10 cellular contexts compared by ENCODE assay signal in the genomic region with DNA sequence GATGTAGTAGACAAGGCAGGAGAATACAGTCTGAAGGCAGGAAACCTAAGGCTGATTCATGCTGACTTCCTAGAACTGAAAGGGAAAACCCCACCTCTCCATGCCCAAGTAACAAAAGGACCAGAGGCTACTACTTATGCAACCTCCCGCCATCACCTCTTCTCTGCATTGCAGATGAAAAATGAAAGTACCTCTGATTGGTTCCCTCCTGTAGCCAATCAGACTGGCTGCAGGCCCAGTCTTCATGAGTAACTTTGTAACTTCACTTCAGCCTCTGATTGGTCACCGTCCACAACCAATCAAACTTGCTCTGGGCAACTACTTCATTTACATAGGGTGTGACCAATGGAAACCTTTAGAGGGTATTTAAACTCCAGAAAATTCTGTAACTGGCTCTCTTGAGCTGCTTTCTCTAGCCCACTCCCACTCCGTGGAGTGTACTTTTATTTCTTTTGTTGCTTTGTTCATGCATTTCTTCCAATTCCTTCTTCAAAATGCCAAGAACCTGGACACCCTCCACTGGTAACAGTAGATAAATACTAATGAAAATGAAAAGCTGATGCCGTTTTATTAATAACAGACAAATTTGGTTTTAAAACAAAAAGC. TPM values are rescaled to one million over a fixed set of nuclear protein-coding genes. Genes with fewer than 3 reads are reported as not detected.
A peak's percentile ranks its signal among the peaks of the same experiment; 100 is the strongest.
DNase-seq lines count a peak whose midpoint lies in the region; ATAC-seq, FAIRE-seq and TF ChIP-seq lines count a peak whose summit lies in the region.
"Had no signal": no experiment of that assay in that cellular context is flagged by ENCODE, and none has a peak within 500 bp of the region (broad histone marks: within the 10 kb centered on the region; RNA-seq: fewer than 3 reads in every experiment).

No MANE protein-coding gene starts in this region.

- H3K36me3 Mint-ChIP-seq in T-helper 2 cell treated with Interferon-gamma antibody and Interleukin-4, amounts not matched to agents 5 μg/mL and 100 μg/mL, for 36 hours (ENCODE audit: low read depth), result no peaks in the 10 kb centered on the region

- FAIRE-seq in H54 (lab: Jason Lieb, UNC), result peak; percentile 77

- no peaks in the 10 kb centered on the region for H3K9me3 Mint-ChIP-seq in T-helper 2 cell treated with Interferon-gamma antibody and Interleukin-4, amounts not matched to agents 5 μg/mL and 100 μg/mL, for 36 hours

- no peak overlapping the region for H3K27ac Mint-ChIP-seq in T-helper 2 cell treated with Interferon-gamma antibody and Interleukin-4, amounts not matched to agents 5 μg/mL and 100 μg/mL, for 36 hours

- no peak overlapping the region for H3K4me3 Mint-ChIP-seq in T-helper 2 cell treated with Interferon-gamma antibody and Interleukin-4, amounts not matched to agents 5 μg/mL and 100 μg/mL, for 36 hours

- DNase-seq in AG08396 (ENCODE audit: low spot score), result peak; percentile 32
- peak; percentile 42 for DNase-seq in H54 (ENCODE audit: insufficient read length, low spot score)
- peak; percentile 53 for DNase-seq in T-helper 2 cell treated with Interferon-gamma antibody and Interleukin-4, amounts not matched to agents 5 μg/mL and 100 μg/mL, for 36 hours (ENCODE audit: low spot score)
- DNase-seq in fibroblast of gingiva (ENCODE audit: low read depth), result peak; percentile 52
- DNase-seq in ureter (ENCODE audit: low spot score), result no peak
- no peak for DNase-seq in HK-2 (ENCODE audit: unreplicated experiment)
- DNase-seq: H7 had no signal

- no peak for TF ChIP-seq POLR2A in H54 (IDR thresholded peaks at IDR 0.05; ENCODE audit: low read depth, low read length)

- no peak for ATAC-seq in GM18858 (IDR thresholded peaks at IDR 0.05; ENCODE audit: unreplicated experiment)
- ATAC-seq in GM18498 (IDR thresholded peaks at IDR 0.05; ENCODE audit: unreplicated experiment), result no peak

- H3K4me1 Mint-ChIP-seq in T-helper 2 cell treated with Interferon-gamma antibody and Interleukin-4, amounts not matched to agents 5 μg/mL and 100 μg/mL, for 36 hours (ENCODE audit: low read depth), result peaks cover 17% of the 10 kb centered on the region

- H3K27me3 Mint-ChIP-seq in T-helper 2 cell treated with Interferon-gamma antibody and Interleukin-4, amounts not matched to agents 5 μg/mL and 100 μg/mL, for 36 hours (ENCODE audit: low read depth), result peaks cover 52% of the 10 kb centered on the region

RNA-seq across cellular contexts. Expression of a gene that starts 5.2 kb away (rescaled TPM):
- total RNA-seq in ureter, result 13.5 TPM

RNA-seq across cellular contexts. Expression of a gene that starts 43.6 kb away (rescaled TPM):
- total RNA-seq in ureter, result 8.2 TPM
- total RNA-seq: H7, smooth muscle cell had no signal

Comparison
In these comparisons a context has a peak if more than half of its experiments do, and no peak if none do; other contexts are left out.
1. DNase-seq: peak in AG08396 (single experiment), H54 (single experiment), T-helper 2 cell treated with Interferon-gamma antibody and Interleukin-4, amounts not matched to agents 5 μg/mL and 100 μg/mL, for 36 hours (single experiment) and fibroblast of gingiva (single experiment); none in ureter (single experiment) and HK-2 (single experiment).